ENCODE assay signal across 23 cellular contexts in the genomic region with DNA sequence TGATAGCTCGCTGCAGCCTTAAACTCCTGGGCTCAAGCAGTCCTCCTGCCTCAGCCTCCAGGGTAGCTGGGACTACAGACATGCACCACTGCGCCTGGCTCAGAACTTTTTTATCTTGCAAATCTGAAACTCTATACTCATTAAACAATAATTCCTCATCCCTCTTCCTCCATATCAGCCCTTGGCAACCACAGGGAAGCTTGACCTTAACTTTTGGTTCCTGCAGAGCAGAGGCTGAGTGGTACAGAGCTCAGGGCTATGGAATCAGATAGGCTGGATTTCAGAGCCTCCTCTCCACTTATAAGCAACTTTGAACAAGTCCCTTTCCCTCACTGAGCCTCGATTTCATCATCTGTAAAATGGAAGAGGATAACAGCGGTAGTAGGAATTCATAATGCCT.
"Had no signal": no experiment of that assay in that cellular context is flagged by ENCODE, and none has a peak within 500 bp of the region (broad histone marks: within the 10 kb centered on the region; RNA-seq: fewer than 3 reads in every experiment).

No MANE protein-coding gene starts in this region.

- H3K27me3 ChIP-seq: dorsolateral prefrontal cortex, hepatocyte, right atrium auricular region, sigmoid colon, stomach, transverse colon had no signal

- H3K4me1 ChIP-seq: sigmoid colon, transverse colon had no signal

- H3K9me3 Mint-ChIP-seq: nephron progenitor cell had no signal

- ATAC-seq: left colon; left ventricle myocardium superior; naive thymus-derived CD4-positive, alpha-beta T cell had no signal

- H3K27ac ChIP-seq: dorsolateral prefrontal cortex, hepatocyte, right atrium auricular region, sigmoid colon, skin epidermis, stomach, thoracic aorta, transverse colon had no signal

- FAIRE-seq: kidney had no signal

- H3K4me3 ChIP-seq: dorsolateral prefrontal cortex, hepatocyte, lung, right atrium auricular region, sigmoid colon, skin epidermis, stomach, thoracic aorta, transverse colon had no signal

- H3K9me3 ChIP-seq: right atrium auricular region, sigmoid colon, stomach, thoracic aorta, transverse colon had no signal

- H3K4me3 Mint-ChIP-seq: naive thymus-derived CD4-positive, alpha-beta T cell; nephron progenitor cell had no signal

- H3K4me1 Mint-ChIP-seq: naive thymus-derived CD4-positive, alpha-beta T cell had no signal

- H3K27me3 Mint-ChIP-seq: naive thymus-derived CD4-positive, alpha-beta T cell had no signal

- DNase-seq: cortex of kidney; dorsolateral prefrontal cortex; effector CD8-positive, alpha-beta T cell; foreskin melanocyte; head of caudate nucleus; kidney; left colon; left ventricle myocardium superior; naive thymus-derived CD4-positive, alpha-beta T cell; nephron progenitor cell; posterior cingulate gyrus; sigmoid colon; stimulated activated CD4-positive, alpha-beta T cell treated with anti-CD3 and anti-CD28 coated beads, Interleukin-2, amount 100 ng/mL, for 24 hours; stimulated activated CD4-positive, alpha-beta T cell treated with anti-CD3 and anti-CD28 coated beads, Interleukin-4, amount 100 ng/mL, for 4 hours; stimulated activated naive CD4-positive, alpha-beta T cell; stomach; substantia nigra; transverse colon had no signal
